ENCODE assay signal across 10 cellular contexts in the genomic region with DNA sequence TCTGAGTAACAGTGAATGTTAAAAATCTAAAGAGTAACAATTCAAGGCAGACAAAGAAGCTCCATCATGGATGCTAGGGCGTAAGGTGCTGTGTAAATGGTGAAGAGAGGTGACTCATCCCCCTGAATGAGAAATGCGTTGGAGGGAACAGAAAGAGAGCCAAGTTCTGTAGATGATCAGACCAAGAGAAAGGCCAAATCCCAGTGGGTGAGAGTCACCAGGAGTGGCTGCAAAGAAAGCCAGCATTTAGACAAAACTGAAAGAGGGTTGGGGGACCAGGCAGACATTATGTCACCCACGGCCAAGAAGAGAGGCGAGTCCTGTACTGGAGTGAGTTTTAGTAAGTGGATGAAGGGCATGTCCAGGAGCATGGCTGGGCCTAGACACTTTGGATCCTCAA.
A peak's percentile ranks its signal among the peaks of the same experiment; 100 is the strongest.
DNase-seq lines count a peak whose midpoint lies in the region; ATAC-seq, FAIRE-seq and TF ChIP-seq lines count a peak whose summit lies in the region.
"Had no signal": no experiment of that assay in that cellular context is flagged by ENCODE, and none has a peak within 500 bp of the region (broad histone marks: within the 10 kb centered on the region; RNA-seq: fewer than 3 reads in every experiment).

No MANE protein-coding gene starts in this region.

- H2BK120ac ChIP-seq in IMR-90 (ENCODE audit: low read depth, low read length), result no peak overlapping the region

- H3K27me3 ChIP-seq in IMR-90 (ENCODE audit: control insufficient read depth, insufficient read depth, low read length) (no peaks in the 10 kb centered on the region), K562 (ENCODE audit: control insufficient read depth in 2 of 2, insufficient read depth in 2 of 2, low read length in 2 of 2) (peaks cover 0 to 8% of the 10 kb centered on the region in 2 experiments; a peak in 1 of 5 replicates)
- H3K27me3 ChIP-seq: testis had no signal

- POLR2A ChIA-PET in IMR-90 (lab: Charles Lee; ENCODE audit: unreplicated experiment) (no interaction called here), K562 (lab: Yijun Ruan, JAX) (no interaction called here), OCI-LY7 (lab: Charles Lee) (no interaction called here)

- H2BK5ac ChIP-seq in IMR-90 (ENCODE audit: low read depth, low read length, poor library complexity, severe bottlenecking), result peak overlapping the region; percentile 2

- H3K36me3 ChIP-seq in IMR-90 (ENCODE audit: control insufficient read depth, insufficient read depth, low read length) (peaks cover 12% of the 10 kb centered on the region; the same call in 1 of the 2 replicates), K562 (ENCODE audit: control insufficient read depth, insufficient read depth, low read length) (no peaks in the 10 kb centered on the region), OCI-LY7 (ENCODE audit: insufficient read depth, low read length) (no peaks in the 10 kb centered on the region)

- H3K79me2 ChIP-seq in K562 (ENCODE audit: control insufficient read depth, insufficient read depth, low read length), result no peaks in the 10 kb centered on the region
- H3K79me2 ChIP-seq in OCI-LY7 (ENCODE audit: insufficient read depth, low read depth, low read length), result no peaks in the 10 kb centered on the region

- H2BK20ac ChIP-seq in IMR-90 (ENCODE audit: low read depth, low read length), result no peak overlapping the region

- TF ChIP-seq EP300 in K562 (IDR thresholded peaks at IDR 0.05; ENCODE audit: low read length), result no peak

- no peaks in the 10 kb centered on the region for H3K79me1 ChIP-seq in IMR-90 (ENCODE audit: low read depth in 1 of 2, low read length in 2 of 2)

- H4K20me1 ChIP-seq in IMR-90 (ENCODE audit: insufficient read depth, low read length) (no peaks in the 10 kb centered on the region), K562 (replicated peaks; ENCODE audit: control insufficient read depth, insufficient read depth, low read length) (no peaks in the 10 kb centered on the region; the same call in 1 of the 2 replicates), OCI-LY7 (ENCODE audit: insufficient read depth, low read length) (no peaks in the 10 kb centered on the region)

- in situ Hi-C loops in IMR-90 (cut with MboI; ENCODE audit: low sequenced_read_pairs), result no loop called here
- in situ Hi-C loops in K562 (cut with MboI), result no loop called here

- 34% methylated on average over 2 of the region's 4 CpGs; no CpG with 5 or more reads in 1 of the 2 experiments for WGBS in IMR-90 (ENCODE audit: extremely low coverage in 2 of 2, insufficient read length in 1 of 2), 2 experiments
- 0% methylated on average over 4 of the region's 4 CpGs for WGBS in K562 (ENCODE audit: insufficient coverage, low coverage, missing lambda C conversion rate)

- H2BK15ac ChIP-seq in IMR-90 (ENCODE audit: low read depth, low read length), result no peak overlapping the region

- DNase-seq in Daoy (ENCODE audit: low read depth) (peak; percentile 88), IMR-90 (peak; percentile 90), K562 (ENCODE audit: extremely low read depth in 1 of 4, low spot score in 3 of 4) (no peak), non-pigmented ciliary epithelial cell (ENCODE audit: low read depth) (peak; percentile 67), inferior parietal cortex (ENCODE audit: extremely low spot score) (no peak), OCI-LY7 (ENCODE audit: low spot score) (no peak)
- DNase-seq in stimulated activated CD4-positive, alpha-beta T cell treated with anti-CD3 and anti-CD28 coated beads, Interleukin-4, amount 100 ng/mL, for 1 hour, result no peak
- DNase-seq: activated T-cell treated with anti-CD3 and anti-CD28 coated beads, Interleukin-2, amount 50 U/mL, for 24 hours; testis had no signal

- H3K9ac ChIP-seq in IMR-90 (ENCODE audit: low read depth, low read length) (no peak overlapping the region), K562 (ENCODE audit: insufficient read depth in 1 of 2, low read depth in 2 of 2, low read length in 2 of 2) (no peak overlapping the region)

- H3K9me3 ChIP-seq in IMR-90 (ENCODE audit: control insufficient read depth, insufficient read depth, low read length) (no peaks in the 10 kb centered on the region), K562 (replicated peaks; ENCODE audit: control insufficient read depth, insufficient read depth, low read depth, low read length) (no peaks in the 10 kb centered on the region; the same call in 1 of the 2 replicates), OCI-LY7 (ENCODE audit: low read length) (no peaks in the 10 kb centered on the region)
- H3K9me3 ChIP-seq: testis had no signal

- H3K4me2 ChIP-seq in IMR-90 (ENCODE audit: low read depth, low read length), result no peak overlapping the region
- no peak overlapping the region for H3K4me2 ChIP-seq in K562 (ENCODE audit: insufficient read depth, low read length)
- H3K4me2 ChIP-seq in OCI-LY7 (ENCODE audit: low read length), result no peak overlapping the region

- no peak for TF ChIP-seq RAD21 in IMR-90 (IDR thresholded peaks at IDR 0.05; ENCODE audit: low read length)
- TF ChIP-seq RAD21 in K562 (CRISPR knock-in tag; conservative IDR thresholded peaks at IDR 0.05 in 1 of 2, IDR thresholded peaks at IDR 0.05 in 1 of 2), result no peak

- H4K5ac ChIP-seq in IMR-90 (ENCODE audit: low read depth, low read length), result no peak overlapping the region

- no peak overlapping the region for H4K8ac ChIP-seq in IMR-90 (ENCODE audit: low read depth in 2 of 2, low read length in 2 of 2)

- BruUV-seq in IMR-90 (replicated peaks; lab: Mats Ljungman, UMichigan) (no TSS peak), K562 (replicated peaks; lab: Mats Ljungman, UMichigan) (no TSS peak), OCI-LY7 (replicated peaks; lab: Mats Ljungman, UMichigan) (no TSS peak)

- H2AFZ ChIP-seq in IMR-90 (replicated peaks; ENCODE audit: low read length, poor library complexity), result peak overlapping the region; percentile 53
- no peak overlapping the region for H2AFZ ChIP-seq in K562 (ENCODE audit: low read depth, low read length)
- no peak overlapping the region for H2AFZ ChIP-seq in OCI-LY7 (ENCODE audit: low read length)

- dilution Hi-C loops in IMR-90 (cut with HindIII; ENCODE audit: low sequenced_read_pairs, unreplicated experiment), result no loop called here

- H3K9me1 ChIP-seq in IMR-90 (ENCODE audit: insufficient read depth, low read length) (no peaks in the 10 kb centered on the region; the same call in 1 of the 2 replicates), K562 (ENCODE audit: control insufficient read depth, insufficient read depth, low read length) (no peaks in the 10 kb centered on the region)

- no peak overlapping the region for H4K91ac ChIP-seq in IMR-90 (ENCODE audit: insufficient read depth, low read depth, low read length)

- H2AK5ac ChIP-seq in IMR-90 (ENCODE audit: low read depth, low read length), result no peak overlapping the region

- no peak overlapping the region for H2AK9ac ChIP-seq in IMR-90 (replicated peaks; ENCODE audit: low read depth, low read length, poor library complexity)

- peaks cover 4% of the 10 kb centered on the region; the same call in 1 of the 2 replicates for H3K4me1 ChIP-seq in IMR-90 (ENCODE audit: control insufficient read depth, insufficient read depth, low read length)
- no peaks in the 10 kb centered on the region for H3K4me1 ChIP-seq in K562 (replicated peaks in 1 of 2; ENCODE audit: control insufficient read depth in 2 of 2, insufficient read depth in 2 of 2, low read length in 2 of 2)
- H3K4me1 ChIP-seq in OCI-LY7 (ENCODE audit: insufficient read depth, low read length, poor library complexity, severe bottlenecking), result peaks cover 8% of the 10 kb centered on the region
- H3K4me1 ChIP-seq: testis had no signal

- TF ChIP-seq POLR2A in IMR-90 (IDR thresholded peaks at IDR 0.05; ENCODE audit: low read depth, low read length) (no peak), K562 (conservative IDR thresholded peaks at IDR 0.05) (no peak)

- H3K14ac ChIP-seq in IMR-90 (replicated peaks; ENCODE audit: low read depth, low read length), result peak overlapping the region; percentile 74

- peak; percentile 57 for ATAC-seq in IMR-90 (ENCODE audit: low read depth)
- ATAC-seq in K562, result no peak
- ATAC-seq in HG03280 (IDR thresholded peaks at IDR 0.05; ENCODE audit: unreplicated experiment), result no peak

- TF ChIP-seq CTCF in IMR-90 (conservative IDR thresholded peaks at IDR 0.05; ENCODE audit: low read depth, low read length), result no peak
- TF ChIP-seq CTCF in K562 (IDR thresholded peaks at IDR 0.05 in 2 of 3, conservative IDR thresholded peaks at IDR 0.05 in 1 of 3; ENCODE audit: insufficient read depth in 2 of 3, low read depth in 1 of 3, low read length in 3 of 3), result no peak
- TF ChIP-seq CTCF in OCI-LY7 (conservative IDR thresholded peaks at IDR 0.05; ENCODE audit: low read length), result no peak

- H3K27ac ChIP-seq in IMR-90 (ENCODE audit: insufficient read depth, low read length), result no peak overlapping the region
- H3K27ac ChIP-seq in K562 (ENCODE audit: extremely low read depth, low read depth, low read length), result no peak overlapping the region
- no peak overlapping the region for H3K27ac ChIP-seq in OCI-LY7 (ENCODE audit: low read depth, low read length, poor library complexity, severe bottlenecking)
- H3K27ac ChIP-seq: testis had no signal

- intact Hi-C loops in IMR-90 (cut with micrococcal nuclease), result no loop called here
- intact Hi-C loops in K562 (cut with micrococcal nuclease), result no loop called here
- intact Hi-C loops in OCI-LY7 (cut with micrococcal nuclease; ENCODE audit: unreplicated experiment), result loop anchor here (5.0 kb wide), 1 partner anchor 47 kb away; no protein-coding TSS in a partner anchor

- no peak overlapping the region for H3K56ac ChIP-seq in IMR-90 (ENCODE audit: extremely low read depth, insufficient read depth, low read length)

- no peaks in the 10 kb centered on the region for H3K9me2 ChIP-seq in OCI-LY7 (ENCODE audit: insufficient read depth, low read length)

- H3K4ac ChIP-seq in IMR-90 (ENCODE audit: low read depth, low read length), result no peak overlapping the region

- H3K23ac ChIP-seq in IMR-90 (ENCODE audit: low read depth, low read length), result no peak overlapping the region

- CTCF ChIA-PET in IMR-90 (lab: Yijun Ruan, JAX), result interaction anchor here (1.2 kb wide), 1 partner anchor 19 kb away, joined by 3 read pairs; no protein-coding TSS in a partner anchor
- CTCF ChIA-PET in K562 (lab: Yijun Ruan, JAX; ENCODE audit: low intra/inter-chr PET ratio), result no interaction called here
- CTCF ChIA-PET in OCI-LY7 (lab: Charles Lee; ENCODE audit: unreplicated experiment), result no interaction called here

- FAIRE-seq in K562 (lab: Jason Lieb, UNC), result no peak

- no peak overlapping the region for H3K18ac ChIP-seq in IMR-90 (ENCODE audit: low read depth, low read length)

- H3K4me3 ChIP-seq in IMR-90 (ENCODE audit: insufficient read depth, low read depth, low read length), result no peak overlapping the region
- H3K4me3 ChIP-seq in K562, result no peak overlapping the region
- no peak overlapping the region for H3K4me3 ChIP-seq in OCI-LY7 (ENCODE audit: low read depth, low read length, poor library complexity, severe bottlenecking)
- H3K4me3 ChIP-seq: testis had no signal

TF ChIP-seq in IMR-90, 13 proteins besides CTCF, POLR2A, EP300 and RAD21 (continues in another document):
- peak; percentile 79 for TF ChIP-seq FOS (IDR thresholded peaks at IDR 0.05; ENCODE audit: low read depth, low read length)
- TF ChIP-seq MAZ (IDR thresholded peaks at IDR 0.05; ENCODE audit: borderline replicate concordance, low read depth, low read length), result no peak

TF ChIP-seq in K562, 482 proteins besides CTCF, POLR2A, EP300 and RAD21 (continues in another document):
- TF ChIP-seq ZNF121 (CRISPR knock-in tag; conservative IDR thresholded peaks at IDR 0.05), result no peak

Comparison
In these comparisons a context has a peak if more than half of its experiments do, and no peak if none do; other contexts are left out.
1. DNase-seq: peak in Daoy (single experiment), IMR-90 (single experiment) and non-pigmented ciliary epithelial cell (single experiment); none in K562 (0 of 4), stimulated activated CD4-positive, alpha-beta T cell treated with anti-CD3 and anti-CD28 coated beads, Interleukin-4, amount 100 ng/mL, for 1 hour (single experiment), inferior parietal cortex (single experiment) and OCI-LY7 (single experiment).